29 cellular contexts compared by ENCODE assay signal in genomic region chr22:49207008-49207775, GRCh38.
DNase-seq lines count a peak whose midpoint lies in the region; ATAC-seq and TF ChIP-seq lines count a peak whose summit lies in the region.
"Had no signal": no experiment of that assay in that cellular context is flagged by ENCODE, and none has a peak within 500 bp of the region (broad histone marks: within the 10 kb centered on the region; RNA-seq: fewer than 3 reads in every experiment).

No MANE protein-coding gene starts in this region.

- no peak for TF ChIP-seq CTCF in type B pancreatic cell (conservative IDR thresholded peaks at IDR 0.05)
- TF ChIP-seq CTCF in neural progenitor cell (IDR thresholded peaks at IDR 0.05) = no peak

- DNase-seq in activated naive CD8-positive, alpha-beta T cell treated with anti-CD3 and anti-CD28 coated beads, Interleukin-2, amount 10 ng/mL, durations not matched to agents 7 days and 5 days = peak; percentile 8
- no peak for DNase-seq in activated naive CD8-positive, alpha-beta T cell treated with anti-CD3 and anti-CD28 coated beads for 36 hours
- peak; percentile 2 for DNase-seq in activated CD8-positive, alpha-beta memory T cell treated with anti-CD3 and anti-CD28 coated beads, Interleukin-2, amount 50 U/mL, for 48 hours
- DNase-seq in mesenteric fat pad (ENCODE audit: low spot score) (peak; percentile 35), type B pancreatic cell (ENCODE audit: extremely low spot score, unreplicated experiment) (peak; percentile 54), neural progenitor cell (ENCODE audit: low spot score) (no peak)
- DNase-seq: activated CD4-positive, alpha-beta T cell treated with anti-CD3 and anti-CD28 coated beads, Interleukin-2, amount 50 U/mL, for 48 hours; CD4-positive, alpha-beta T cell; colonic mucosa; effector memory CD8-positive, alpha-beta T cell; erythroblast; GOT3; left ventricle myocardium superior; mesendoderm; NCI-H1048; NCI-H1694; NCI-H2171; NCI-H510A treated with DMSO at 0.1 percent for 48 hours; OCI-M1; T-helper 1 cell had no signal

- H2AFZ ChIP-seq in neural progenitor cell (replicated peaks) = no peak overlapping the region

- no peaks in the 10 kb centered on the region for H3K9me3 Mint-ChIP-seq in activated naive CD8-positive, alpha-beta T cell treated with anti-CD3 and anti-CD28 coated beads, Interleukin-2, amount 10 ng/mL, durations not matched to agents 7 days and 5 days
- no peaks in the 10 kb centered on the region for H3K9me3 Mint-ChIP-seq in activated naive CD8-positive, alpha-beta T cell treated with anti-CD3 and anti-CD28 coated beads for 36 hours
- H3K9me3 Mint-ChIP-seq in type B pancreatic cell (no peaks in the 10 kb centered on the region), neural progenitor cell (no peaks in the 10 kb centered on the region)
- H3K9me3 Mint-ChIP-seq: activated naive CD4-positive, alpha-beta T cell treated with anti-CD3 and anti-CD28 coated beads, Interleukin-2, amount 50 U/mL, for 72 hours; activated T-helper 2 cell treated with anti-CD3 and anti-CD28 coated beads, Interferon-gamma antibody, Interleukin-2, Interleukin-4, amounts not matched to agents 10 μg/mL and 5 μg/mL and 100 μg/mL, durations not matched to agents 14 hours and 24 hours and 36 hours; CD4-positive, alpha-beta T cell; effector memory CD8-positive, alpha-beta T cell; stimulated activated effector memory CD8-positive, alpha-beta T cell treated with anti-CD3 and anti-CD28 coated beads, Interleukin-12 subunit alpha, Interleukin-12 subunit beta, amount 100 ng/mL, for 72 hours had no signal

- H3K79me2 ChIP-seq in neural progenitor cell (ENCODE audit: low read depth) = no peaks in the 10 kb centered on the region

- no peak overlapping the region for H3K27ac ChIP-seq in neural progenitor cell
- H3K27ac ChIP-seq: A549, colonic mucosa, SK-N-MC, upper lobe of left lung had no signal

- no peak overlapping the region for H3K4me3 ChIP-seq in neural progenitor cell
- H3K4me3 ChIP-seq: A549, colonic mucosa, SK-N-MC, upper lobe of left lung had no signal

- H3K4me1 ChIP-seq in neural progenitor cell = no peaks in the 10 kb centered on the region
- H3K4me1 ChIP-seq: colonic mucosa, upper lobe of left lung had no signal

- H3F3A ChIP-seq in neural progenitor cell (ENCODE audit: low read depth) = no peaks in the 10 kb centered on the region

- POLR2A ChIA-PET in activated naive CD8-positive, alpha-beta T cell treated with anti-CD3 and anti-CD28 coated beads, Interleukin-2, amount 10 ng/mL, durations not matched to agents 7 days and 5 days (lab: Charles Lee) = no interaction called here

- no peaks in the 10 kb centered on the region for H3K36me3 Mint-ChIP-seq in activated naive CD8-positive, alpha-beta T cell treated with anti-CD3 and anti-CD28 coated beads, Interleukin-2, amount 10 ng/mL, durations not matched to agents 7 days and 5 days
- H3K36me3 Mint-ChIP-seq in activated naive CD8-positive, alpha-beta T cell treated with anti-CD3 and anti-CD28 coated beads for 36 hours = no peaks in the 10 kb centered on the region
- H3K36me3 Mint-ChIP-seq in type B pancreatic cell (no peaks in the 10 kb centered on the region), neural progenitor cell (no peaks in the 10 kb centered on the region)
- H3K36me3 Mint-ChIP-seq: activated naive CD4-positive, alpha-beta T cell treated with anti-CD3 and anti-CD28 coated beads, Interleukin-2, amount 50 U/mL, for 72 hours; stimulated activated effector memory CD8-positive, alpha-beta T cell treated with anti-CD3 and anti-CD28 coated beads, Interleukin-12 subunit alpha, Interleukin-12 subunit beta, amount 100 ng/mL, for 72 hours had no signal

- H3K9me3 ChIP-seq in neural progenitor cell (ENCODE audit: low read depth) = no peaks in the 10 kb centered on the region
- H3K9me3 ChIP-seq: A549, colonic mucosa, upper lobe of left lung had no signal

- H3K27me3 Mint-ChIP-seq in activated naive CD8-positive, alpha-beta T cell treated with anti-CD3 and anti-CD28 coated beads, Interleukin-2, amount 10 ng/mL, durations not matched to agents 7 days and 5 days = no peaks in the 10 kb centered on the region
- H3K27me3 Mint-ChIP-seq in activated naive CD8-positive, alpha-beta T cell treated with anti-CD3 and anti-CD28 coated beads for 36 hours = no peaks in the 10 kb centered on the region
- H3K27me3 Mint-ChIP-seq in type B pancreatic cell (peaks cover 3% of the 10 kb centered on the region), neural progenitor cell (ENCODE audit: insufficient read depth, low read depth) (peaks cover 9% of the 10 kb centered on the region)

- H3K4me2 ChIP-seq in neural progenitor cell = no peak overlapping the region
- H3K4me2 ChIP-seq: A549 had no signal

- H3K4me3 Mint-ChIP-seq in activated naive CD8-positive, alpha-beta T cell treated with anti-CD3 and anti-CD28 coated beads, Interleukin-2, amount 10 ng/mL, durations not matched to agents 7 days and 5 days = no peak overlapping the region
- no peak overlapping the region for H3K4me3 Mint-ChIP-seq in activated naive CD8-positive, alpha-beta T cell treated with anti-CD3 and anti-CD28 coated beads for 36 hours
- H3K4me3 Mint-ChIP-seq in type B pancreatic cell (no peak overlapping the region), neural progenitor cell (no peak overlapping the region)
- H3K4me3 Mint-ChIP-seq: CD4-positive, alpha-beta T cell; effector memory CD8-positive, alpha-beta T cell; stimulated activated effector memory CD8-positive, alpha-beta T cell treated with anti-CD3 and anti-CD28 coated beads, Interleukin-12 subunit alpha, Interleukin-12 subunit beta, amount 100 ng/mL, for 72 hours had no signal

- no peaks in the 10 kb centered on the region for H3K27me3 ChIP-seq in neural progenitor cell
- H3K27me3 ChIP-seq: colonic mucosa, upper lobe of left lung had no signal

- no peaks in the 10 kb centered on the region for H3K4me1 Mint-ChIP-seq in activated naive CD8-positive, alpha-beta T cell treated with anti-CD3 and anti-CD28 coated beads, Interleukin-2, amount 10 ng/mL, durations not matched to agents 7 days and 5 days
- no peaks in the 10 kb centered on the region for H3K4me1 Mint-ChIP-seq in activated naive CD8-positive, alpha-beta T cell treated with anti-CD3 and anti-CD28 coated beads for 36 hours
- no peaks in the 10 kb centered on the region for H3K4me1 Mint-ChIP-seq in type B pancreatic cell (ENCODE audit: unreplicated experiment)
- H3K4me1 Mint-ChIP-seq in neural progenitor cell = no peaks in the 10 kb centered on the region
- H3K4me1 Mint-ChIP-seq: stimulated activated effector memory CD8-positive, alpha-beta T cell treated with anti-CD3 and anti-CD28 coated beads, Interleukin-12 subunit alpha, Interleukin-12 subunit beta, amount 100 ng/mL, for 72 hours had no signal

- no peaks in the 10 kb centered on the region for H3K36me3 ChIP-seq in neural progenitor cell
- H3K36me3 ChIP-seq: colonic mucosa, upper lobe of left lung had no signal

- H3K27ac Mint-ChIP-seq in activated naive CD8-positive, alpha-beta T cell treated with anti-CD3 and anti-CD28 coated beads, Interleukin-2, amount 10 ng/mL, durations not matched to agents 7 days and 5 days = no peak overlapping the region
- H3K27ac Mint-ChIP-seq in activated naive CD8-positive, alpha-beta T cell treated with anti-CD3 and anti-CD28 coated beads for 36 hours = no peak overlapping the region
- no peak overlapping the region for H3K27ac Mint-ChIP-seq in type B pancreatic cell
- no peak overlapping the region for H3K27ac Mint-ChIP-seq in neural progenitor cell
- H3K27ac Mint-ChIP-seq: activated T-helper 2 cell treated with anti-CD3 and anti-CD28 coated beads, Interferon-gamma antibody, Interleukin-2, Interleukin-4, amounts not matched to agents 10 μg/mL and 5 μg/mL and 100 μg/mL, durations not matched to agents 14 hours and 24 hours and 36 hours; CD4-positive, alpha-beta T cell; effector memory CD8-positive, alpha-beta T cell; progenitor cell of endocrine pancreas; stimulated activated effector memory CD8-positive, alpha-beta T cell treated with anti-CD3 and anti-CD28 coated beads, Interleukin-12 subunit alpha, Interleukin-12 subunit beta, amount 100 ng/mL, for 72 hours had no signal

- no peak overlapping the region for H3K9ac ChIP-seq in neural progenitor cell

- peaks cover 4% of the 10 kb centered on the region for H4K20me1 ChIP-seq in neural progenitor cell (ENCODE audit: low read depth)

- no peak for ATAC-seq in activated naive CD8-positive, alpha-beta T cell treated with anti-CD3 and anti-CD28 coated beads, Interleukin-2, amount 10 ng/mL, durations not matched to agents 7 days and 5 days (ENCODE audit: low read depth)
- no peak for ATAC-seq in HG03442 (IDR thresholded peaks at IDR 0.05; ENCODE audit: unreplicated experiment)
- ATAC-seq in GM18867 (IDR thresholded peaks at IDR 0.05; ENCODE audit: unreplicated experiment) = no peak
- ATAC-seq: A549; activated naive CD4-positive, alpha-beta T cell treated with anti-CD3 and anti-CD28 coated beads, Interleukin-2, amount 50 U/mL, for 72 hours; effector memory CD8-positive, alpha-beta T cell; left ventricle myocardium superior; stimulated activated effector memory CD8-positive, alpha-beta T cell treated with anti-CD3 and anti-CD28 coated beads, Interleukin-12 subunit alpha, Interleukin-12 subunit beta, amount 100 ng/mL, for 72 hours had no signal

Comparison
In these comparisons a context has a peak if more than half of its experiments do, and no peak if none do; other contexts are left out.
1. DNase-seq: peak in activated naive CD8-positive, alpha-beta T cell treated with anti-CD3 and anti-CD28 coated beads, Interleukin-2, amount 10 ng/mL, durations not matched to agents 7 days and 5 days (single experiment), activated CD8-positive, alpha-beta memory T cell treated with anti-CD3 and anti-CD28 coated beads, Interleukin-2, amount 50 U/mL, for 48 hours (single experiment), mesenteric fat pad (single experiment) and type B pancreatic cell (single experiment); none in activated naive CD8-positive, alpha-beta T cell treated with anti-CD3 and anti-CD28 coated beads for 36 hours (single experiment) and neural progenitor cell (single experiment).